In the genomic region with DNA sequence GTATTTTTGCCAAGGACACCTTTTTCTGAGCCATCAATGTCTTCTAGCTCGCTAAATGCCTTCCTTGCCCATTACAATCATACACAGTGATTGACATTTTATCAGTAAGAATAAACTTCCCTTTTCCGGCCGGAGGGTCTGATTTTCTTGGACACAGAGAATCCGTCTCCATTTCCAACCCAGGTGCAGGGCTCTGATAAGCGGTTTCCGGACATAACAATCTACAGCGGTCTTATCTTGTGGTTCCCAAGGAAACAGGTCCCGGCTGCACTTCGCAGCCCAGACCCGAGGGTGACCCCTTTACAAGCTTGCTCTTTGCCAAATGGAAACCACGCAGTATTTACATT, we compare ENCODE assay signal across 1 cellular context.
TF ChIP-seq lines count a peak whose summit lies in the region.

No MANE protein-coding gene starts in this region.

TF ChIP-seq in K562, 482 proteins besides CTCF, POLR2A, EP300 and RAD21 (continued from another document and continues in another):
- TF ChIP-seq, protein P1, sequence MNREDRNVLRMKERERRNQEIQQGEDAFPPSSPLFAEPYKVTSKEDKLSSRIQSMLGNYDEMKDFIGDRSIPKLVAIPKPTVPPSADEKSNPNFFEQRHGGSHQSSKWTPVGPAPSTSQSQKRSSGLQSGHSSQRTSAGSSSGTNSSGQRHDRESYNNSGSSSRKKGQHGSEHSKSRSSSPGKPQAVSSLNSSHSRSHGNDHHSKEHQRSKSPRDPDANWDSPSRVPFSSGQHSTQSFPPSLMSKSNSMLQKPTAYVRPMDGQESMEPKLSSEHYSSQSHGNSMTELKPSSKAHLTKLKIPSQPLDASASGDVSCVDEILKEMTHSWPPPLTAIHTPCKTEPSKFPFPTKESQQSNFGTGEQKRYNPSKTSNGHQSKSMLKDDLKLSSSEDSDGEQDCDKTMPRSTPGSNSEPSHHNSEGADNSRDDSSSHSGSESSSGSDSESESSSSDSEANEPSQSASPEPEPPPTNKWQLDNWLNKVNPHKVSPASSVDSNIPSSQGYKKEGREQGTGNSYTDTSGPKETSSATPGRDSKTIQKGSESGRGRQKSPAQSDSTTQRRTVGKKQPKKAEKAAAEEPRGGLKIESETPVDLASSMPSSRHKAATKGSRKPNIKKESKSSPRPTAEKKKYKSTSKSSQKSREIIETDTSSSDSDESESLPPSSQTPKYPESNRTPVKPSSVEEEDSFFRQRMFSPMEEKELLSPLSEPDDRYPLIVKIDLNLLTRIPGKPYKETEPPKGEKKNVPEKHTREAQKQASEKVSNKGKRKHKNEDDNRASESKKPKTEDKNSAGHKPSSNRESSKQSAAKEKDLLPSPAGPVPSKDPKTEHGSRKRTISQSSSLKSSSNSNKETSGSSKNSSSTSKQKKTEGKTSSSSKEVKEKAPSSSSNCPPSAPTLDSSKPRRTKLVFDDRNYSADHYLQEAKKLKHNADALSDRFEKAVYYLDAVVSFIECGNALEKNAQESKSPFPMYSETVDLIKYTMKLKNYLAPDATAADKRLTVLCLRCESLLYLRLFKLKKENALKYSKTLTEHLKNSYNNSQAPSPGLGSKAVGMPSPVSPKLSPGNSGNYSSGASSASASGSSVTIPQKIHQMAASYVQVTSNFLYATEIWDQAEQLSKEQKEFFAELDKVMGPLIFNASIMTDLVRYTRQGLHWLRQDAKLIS (CRISPR knock-in tag; IDR thresholded peaks at IDR 0.05) = 0 out of 2 replicates have a peak, but pooled peaks have one; percentile 65
- TF ChIP-seq KDM1A (IDR thresholded peaks at IDR 0.05) (peak; percentile 100), YY1 (IDR thresholded peaks at IDR 0.05; ENCODE audit: borderline replicate concordance in 1 of 3, control insufficient read depth in 1 of 3, extremely low read depth in 1 of 3, insufficient read depth in 3 of 3, insufficient read length in 1 of 3, insufficient replicate concordance in 2 of 3, low read depth in 1 of 3, low read length in 2 of 3) (no peak), NFE2L1 (tag; IDR thresholded peaks at IDR 0.05; ENCODE audit: borderline replicate concordance, low read depth) (no peak), NFATC3 (IDR thresholded peaks at IDR 0.05) (peak; percentile 69; the same call in 1 of the 2 replicates), SMARCC2 (IDR thresholded peaks at IDR 0.05; ENCODE audit: low read depth) (peak; percentile 96), ZNF124 (CRISPR knock-in tag; IDR thresholded peaks at IDR 0.05) (no peak), ZNF253 (CRISPR knock-in tag; conservative IDR thresholded peaks at IDR 0.05) (no peak), HDAC8 (tag; IDR thresholded peaks at IDR 0.05) (no peak), MAFG (tag; conservative IDR thresholded peaks at IDR 0.05) (no peak), U2AF1 (optimal IDR thresholded peaks at IDR 0.05; ENCODE audit: low read depth, low read length) (no peak), ARID1B (IDR thresholded peaks at IDR 0.05) (peak; percentile 99), SREBF1 (IDR thresholded peaks at IDR 0.05; ENCODE audit: borderline replicate concordance, low read depth, low read length) (no peak), BRF1 (IDR thresholded peaks at IDR 0.05; ENCODE audit: borderline replicate concordance, extremely low read depth, insufficient read length) (no peak), BRD9 (IDR thresholded peaks at IDR 0.05; ENCODE audit: low read depth, partially characterized antibody) (no peak), SMARCA4 (IDR thresholded peaks at IDR 0.05) (peak; percentile 99), RFX1 (IDR thresholded peaks at IDR 0.05) (peak; percentile 91), SNRNP70 (optimal IDR thresholded peaks at IDR 0.05; ENCODE audit: low read depth, low read length) (no peak), HMG20A (CRISPR knock-in tag; conservative IDR thresholded peaks at IDR 0.05) (peak; percentile 83), NCOA6 (IDR thresholded peaks at IDR 0.05) (peak; percentile 68), MYNN (IDR thresholded peaks at IDR 0.05) (peak; percentile 75), MYNN (CRISPR knock-in tag; IDR thresholded peaks at IDR 0.05) (no peak), FOSL1 (tag; conservative IDR thresholded peaks at IDR 0.05) (peak; percentile 89), NR4A1 (CRISPR knock-in tag; IDR thresholded peaks at IDR 0.05) (no peak), NR4A1 (tag; IDR thresholded peaks at IDR 0.05) (peak; percentile 70; the same call in 1 of the 2 replicates), SMAD1 (IDR thresholded peaks at IDR 0.05; ENCODE audit: low read depth, low read length, partially characterized antibody) (peak; percentile 97), OTX1 (CRISPR knock-in tag; IDR thresholded peaks at IDR 0.05) (no peak), CBX5 (IDR thresholded peaks at IDR 0.05; ENCODE audit: borderline replicate concordance, low read depth) (no peak), RBM15 (IDR thresholded peaks at IDR 0.05; ENCODE audit: insufficient read depth, low read length) (no peak), SMARCB1 (IDR thresholded peaks at IDR 0.05; ENCODE audit: insufficient read length, low read depth) (peak; percentile 87), SPI1 (IDR thresholded peaks at IDR 0.05; ENCODE audit: borderline replicate concordance, low read depth, low read length) (no peak), PML (IDR thresholded peaks at IDR 0.05; ENCODE audit: low read length) (peak; percentile 97), MAFK (IDR thresholded peaks at IDR 0.05; ENCODE audit: low read length) (no peak), ZFPM2 (CRISPR knock-in tag; IDR thresholded peaks at IDR 0.05) (no peak), HDAC3 (IDR thresholded peaks at IDR 0.05; ENCODE audit: borderline replicate concordance, partially characterized antibody) (peak; percentile 98), ZC3H8 (IDR thresholded peaks at IDR 0.05) (no peak), NR3C1 (CRISPR knock-in tag; IDR thresholded peaks at IDR 0.05) (no peak), MEF2D (tag; conservative IDR thresholded peaks at IDR 0.05; ENCODE audit: low read depth) (no peak), ZNF668 (CRISPR knock-in tag; IDR thresholded peaks at IDR 0.05) (no peak), SMAD2 (IDR thresholded peaks at IDR 0.05; ENCODE audit: low read depth, low read length) (no peak), ZNF551 (CRISPR knock-in tag; IDR thresholded peaks at IDR 0.05) (no peak), TAL1 (IDR thresholded peaks at IDR 0.05) (peak; percentile 98), ZNF780A (CRISPR knock-in tag; IDR thresholded peaks at IDR 0.05) (no peak), RBBP5 (IDR thresholded peaks at IDR 0.05; ENCODE audit: borderline replicate concordance, insufficient read depth, low read length, poor library complexity, severe bottlenecking) (no peak), ZNF445 (CRISPR knock-in tag; IDR thresholded peaks at IDR 0.05; ENCODE audit: low read depth) (no peak), SMARCE1 (IDR thresholded peaks at IDR 0.05) (peak; percentile 98), IRF2 (CRISPR knock-in tag; IDR thresholded peaks at IDR 0.05) (no peak), ZNF707 (CRISPR knock-in tag; conservative IDR thresholded peaks at IDR 0.05) (no peak)
- TF ChIP-seq, protein P2, sequence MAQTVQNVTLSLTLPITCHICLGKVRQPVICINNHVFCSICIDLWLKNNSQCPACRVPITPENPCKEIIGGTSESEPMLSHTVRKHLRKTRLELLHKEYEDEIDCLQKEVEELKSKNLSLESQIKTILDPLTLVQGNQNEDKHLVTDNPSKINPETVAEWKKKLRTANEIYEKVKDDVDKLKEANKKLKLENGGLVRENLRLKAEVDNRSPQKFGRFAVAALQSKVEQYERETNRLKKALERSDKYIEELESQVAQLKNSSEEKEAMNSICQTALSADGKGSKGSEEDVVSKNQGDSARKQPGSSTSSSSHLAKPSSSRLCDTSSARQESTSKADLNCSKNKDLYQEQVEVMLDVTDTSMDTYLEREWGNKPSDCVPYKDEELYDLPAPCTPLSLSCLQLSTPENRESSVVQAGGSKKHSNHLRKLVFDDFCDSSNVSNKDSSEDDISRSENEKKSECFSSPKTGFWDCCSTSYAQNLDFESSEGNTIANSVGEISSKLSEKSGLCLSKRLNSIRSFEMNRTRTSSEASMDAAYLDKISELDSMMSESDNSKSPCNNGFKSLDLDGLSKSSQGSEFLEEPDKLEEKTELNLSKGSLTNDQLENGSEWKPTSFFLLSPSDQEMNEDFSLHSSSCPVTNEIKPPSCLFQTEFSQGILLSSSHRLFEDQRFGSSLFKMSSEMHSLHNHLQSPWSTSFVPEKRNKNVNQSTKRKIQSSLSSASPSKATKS (CRISPR knock-in tag; IDR thresholded peaks at IDR 0.05) = no peak
- TF ChIP-seq, protein P3, sequence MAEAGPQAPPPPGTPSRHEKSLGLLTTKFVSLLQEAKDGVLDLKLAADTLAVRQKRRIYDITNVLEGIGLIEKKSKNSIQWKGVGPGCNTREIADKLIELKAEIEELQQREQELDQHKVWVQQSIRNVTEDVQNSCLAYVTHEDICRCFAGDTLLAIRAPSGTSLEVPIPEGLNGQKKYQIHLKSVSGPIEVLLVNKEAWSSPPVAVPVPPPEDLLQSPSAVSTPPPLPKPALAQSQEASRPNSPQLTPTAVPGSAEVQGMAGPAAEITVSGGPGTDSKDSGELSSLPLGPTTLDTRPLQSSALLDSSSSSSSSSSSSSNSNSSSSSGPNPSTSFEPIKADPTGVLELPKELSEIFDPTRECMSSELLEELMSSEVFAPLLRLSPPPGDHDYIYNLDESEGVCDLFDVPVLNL (CRISPR knock-in tag; IDR thresholded peaks at IDR 0.05; ENCODE audit: low read depth) = no peak
- TF ChIP-seq, protein P4, sequence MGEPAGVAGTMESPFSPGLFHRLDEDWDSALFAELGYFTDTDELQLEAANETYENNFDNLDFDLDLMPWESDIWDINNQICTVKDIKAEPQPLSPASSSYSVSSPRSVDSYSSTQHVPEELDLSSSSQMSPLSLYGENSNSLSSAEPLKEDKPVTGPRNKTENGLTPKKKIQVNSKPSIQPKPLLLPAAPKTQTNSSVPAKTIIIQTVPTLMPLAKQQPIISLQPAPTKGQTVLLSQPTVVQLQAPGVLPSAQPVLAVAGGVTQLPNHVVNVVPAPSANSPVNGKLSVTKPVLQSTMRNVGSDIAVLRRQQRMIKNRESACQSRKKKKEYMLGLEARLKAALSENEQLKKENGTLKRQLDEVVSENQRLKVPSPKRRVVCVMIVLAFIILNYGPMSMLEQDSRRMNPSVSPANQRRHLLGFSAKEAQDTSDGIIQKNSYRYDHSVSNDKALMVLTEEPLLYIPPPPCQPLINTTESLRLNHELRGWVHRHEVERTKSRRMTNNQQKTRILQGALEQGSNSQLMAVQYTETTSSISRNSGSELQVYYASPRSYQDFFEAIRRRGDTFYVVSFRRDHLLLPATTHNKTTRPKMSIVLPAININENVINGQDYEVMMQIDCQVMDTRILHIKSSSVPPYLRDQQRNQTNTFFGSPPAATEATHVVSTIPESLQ (CRISPR knock-in tag; IDR thresholded peaks at IDR 0.05) = peak; percentile 37; the same call in 1 of the 2 replicates
- TF ChIP-seq, protein P5, sequence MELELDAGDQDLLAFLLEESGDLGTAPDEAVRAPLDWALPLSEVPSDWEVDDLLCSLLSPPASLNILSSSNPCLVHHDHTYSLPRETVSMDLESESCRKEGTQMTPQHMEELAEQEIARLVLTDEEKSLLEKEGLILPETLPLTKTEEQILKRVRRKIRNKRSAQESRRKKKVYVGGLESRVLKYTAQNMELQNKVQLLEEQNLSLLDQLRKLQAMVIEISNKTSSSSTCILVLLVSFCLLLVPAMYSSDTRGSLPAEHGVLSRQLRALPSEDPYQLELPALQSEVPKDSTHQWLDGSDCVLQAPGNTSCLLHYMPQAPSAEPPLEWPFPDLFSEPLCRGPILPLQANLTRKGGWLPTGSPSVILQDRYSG (tag; conservative IDR thresholded peaks at IDR 0.05; ENCODE audit: low read depth) = 0 out of 2 replicates have a peak, but pooled peaks have one; percentile 46
- TF ChIP-seq, protein P6, sequence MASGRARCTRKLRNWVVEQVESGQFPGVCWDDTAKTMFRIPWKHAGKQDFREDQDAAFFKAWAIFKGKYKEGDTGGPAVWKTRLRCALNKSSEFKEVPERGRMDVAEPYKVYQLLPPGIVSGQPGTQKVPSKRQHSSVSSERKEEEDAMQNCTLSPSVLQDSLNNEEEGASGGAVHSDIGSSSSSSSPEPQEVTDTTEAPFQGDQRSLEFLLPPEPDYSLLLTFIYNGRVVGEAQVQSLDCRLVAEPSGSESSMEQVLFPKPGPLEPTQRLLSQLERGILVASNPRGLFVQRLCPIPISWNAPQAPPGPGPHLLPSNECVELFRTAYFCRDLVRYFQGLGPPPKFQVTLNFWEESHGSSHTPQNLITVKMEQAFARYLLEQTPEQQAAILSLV (tag; IDR thresholded peaks at IDR 0.05) = no peak
- TF ChIP-seq, protein P7, sequence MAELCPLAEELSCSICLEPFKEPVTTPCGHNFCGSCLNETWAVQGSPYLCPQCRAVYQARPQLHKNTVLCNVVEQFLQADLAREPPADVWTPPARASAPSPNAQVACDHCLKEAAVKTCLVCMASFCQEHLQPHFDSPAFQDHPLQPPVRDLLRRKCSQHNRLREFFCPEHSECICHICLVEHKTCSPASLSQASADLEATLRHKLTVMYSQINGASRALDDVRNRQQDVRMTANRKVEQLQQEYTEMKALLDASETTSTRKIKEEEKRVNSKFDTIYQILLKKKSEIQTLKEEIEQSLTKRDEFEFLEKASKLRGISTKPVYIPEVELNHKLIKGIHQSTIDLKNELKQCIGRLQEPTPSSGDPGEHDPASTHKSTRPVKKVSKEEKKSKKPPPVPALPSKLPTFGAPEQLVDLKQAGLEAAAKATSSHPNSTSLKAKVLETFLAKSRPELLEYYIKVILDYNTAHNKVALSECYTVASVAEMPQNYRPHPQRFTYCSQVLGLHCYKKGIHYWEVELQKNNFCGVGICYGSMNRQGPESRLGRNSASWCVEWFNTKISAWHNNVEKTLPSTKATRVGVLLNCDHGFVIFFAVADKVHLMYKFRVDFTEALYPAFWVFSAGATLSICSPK (IDR thresholded peaks at IDR 0.05; ENCODE audit: borderline replicate concordance) = no peak
- TF ChIP-seq, protein P8, sequence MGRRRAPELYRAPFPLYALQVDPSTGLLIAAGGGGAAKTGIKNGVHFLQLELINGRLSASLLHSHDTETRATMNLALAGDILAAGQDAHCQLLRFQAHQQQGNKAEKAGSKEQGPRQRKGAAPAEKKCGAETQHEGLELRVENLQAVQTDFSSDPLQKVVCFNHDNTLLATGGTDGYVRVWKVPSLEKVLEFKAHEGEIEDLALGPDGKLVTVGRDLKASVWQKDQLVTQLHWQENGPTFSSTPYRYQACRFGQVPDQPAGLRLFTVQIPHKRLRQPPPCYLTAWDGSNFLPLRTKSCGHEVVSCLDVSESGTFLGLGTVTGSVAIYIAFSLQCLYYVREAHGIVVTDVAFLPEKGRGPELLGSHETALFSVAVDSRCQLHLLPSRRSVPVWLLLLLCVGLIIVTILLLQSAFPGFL (CRISPR knock-in tag; IDR thresholded peaks at IDR 0.05) = no peak
- TF ChIP-seq, protein P9, sequence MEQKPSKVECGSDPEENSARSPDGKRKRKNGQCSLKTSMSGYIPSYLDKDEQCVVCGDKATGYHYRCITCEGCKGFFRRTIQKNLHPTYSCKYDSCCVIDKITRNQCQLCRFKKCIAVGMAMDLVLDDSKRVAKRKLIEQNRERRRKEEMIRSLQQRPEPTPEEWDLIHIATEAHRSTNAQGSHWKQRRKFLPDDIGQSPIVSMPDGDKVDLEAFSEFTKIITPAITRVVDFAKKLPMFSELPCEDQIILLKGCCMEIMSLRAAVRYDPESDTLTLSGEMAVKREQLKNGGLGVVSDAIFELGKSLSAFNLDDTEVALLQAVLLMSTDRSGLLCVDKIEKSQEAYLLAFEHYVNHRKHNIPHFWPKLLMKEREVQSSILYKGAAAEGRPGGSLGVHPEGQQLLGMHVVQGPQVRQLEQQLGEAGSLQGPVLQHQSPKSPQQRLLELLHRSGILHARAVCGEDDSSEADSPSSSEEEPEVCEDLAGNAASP (IDR thresholded peaks at IDR 0.05) = no peak
